In the genomic region with DNA sequence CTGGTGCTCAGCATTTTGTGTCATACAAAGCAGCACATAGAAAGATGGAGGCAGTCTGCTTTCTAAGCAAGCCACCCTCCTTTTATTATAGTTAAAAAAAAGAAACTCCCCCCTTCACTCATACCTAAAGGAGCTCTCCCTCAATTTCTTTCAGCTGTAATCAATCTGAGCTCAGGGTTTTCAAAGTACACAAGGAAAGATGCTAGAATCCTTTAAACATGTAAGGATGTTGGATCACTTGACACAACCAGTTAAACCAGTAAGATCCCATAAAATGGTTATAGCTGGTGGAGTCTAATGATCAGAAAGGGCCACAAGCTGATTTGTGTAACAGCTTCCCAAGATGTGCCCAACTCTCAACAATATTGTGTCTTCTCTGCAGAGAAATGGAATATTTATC, we compare ENCODE assay signal across 1 cellular context.
TF ChIP-seq lines count a peak whose summit lies in the region.

A gene with protein sequence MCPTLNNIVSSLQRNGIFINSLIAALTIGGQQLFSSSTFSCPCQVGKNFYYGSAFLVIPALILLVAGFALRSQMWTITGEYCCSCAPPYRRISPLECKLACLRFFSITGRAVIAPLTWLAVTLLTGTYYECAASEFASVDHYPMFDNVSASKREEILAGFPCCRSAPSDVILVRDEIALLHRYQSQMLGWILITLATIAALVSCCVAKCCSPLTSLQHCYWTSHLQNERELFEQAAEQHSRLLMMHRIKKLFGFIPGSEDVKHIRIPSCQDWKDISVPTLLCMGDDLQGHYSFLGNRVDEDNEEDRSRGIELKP (plus strand): TSS at position 301 of the 400 bp plus-strand sequence. CDS start 43 bp downstream, at position 344.

TF ChIP-seq in K562, 482 proteins besides CTCF, POLR2A, EP300 and RAD21 (continued from another document):
- no peak for TF ChIP-seq NEUROD1 (IDR thresholded peaks at IDR 0.05; ENCODE audit: borderline replicate concordance, low read depth, low read length, partially characterized antibody)
- no peak for TF ChIP-seq UBTF (IDR thresholded peaks at IDR 0.05; ENCODE audit: borderline replicate concordance in 1 of 2, low read depth in 2 of 2, low read length in 2 of 2)
- TF ChIP-seq MAFF (IDR thresholded peaks at IDR 0.05; ENCODE audit: low read length), result no peak
- no peak for TF ChIP-seq OTX1 (CRISPR knock-in tag; IDR thresholded peaks at IDR 0.05)
- no peak for TF ChIP-seq SMARCE1 (IDR thresholded peaks at IDR 0.05)
- no peak for TF ChIP-seq ZNF644 (tag; IDR thresholded peaks at IDR 0.05; ENCODE audit: low read depth)
- TF ChIP-seq ZNF263 (CRISPR knock-in tag; IDR thresholded peaks at IDR 0.05; ENCODE audit: borderline replicate concordance), result no peak
- no peak for TF ChIP-seq TRIM25 (IDR thresholded peaks at IDR 0.05; ENCODE audit: borderline replicate concordance)
- TF ChIP-seq NCOA4 (IDR thresholded peaks at IDR 0.05; ENCODE audit: partially characterized antibody), result no peak
- no peak for TF ChIP-seq JUN (IDR thresholded peaks at IDR 0.05; ENCODE audit: borderline replicate concordance, low read depth, low read length)
- no peak for TF ChIP-seq JUN (CRISPR knock-in tag; IDR thresholded peaks at IDR 0.05; ENCODE audit: borderline replicate concordance)
- TF ChIP-seq SMAD2 (IDR thresholded peaks at IDR 0.05; ENCODE audit: low read depth, low read length), result no peak
- no peak for TF ChIP-seq ZSCAN32 (CRISPR knock-in tag; IDR thresholded peaks at IDR 0.05)
- TF ChIP-seq, protein P1, sequence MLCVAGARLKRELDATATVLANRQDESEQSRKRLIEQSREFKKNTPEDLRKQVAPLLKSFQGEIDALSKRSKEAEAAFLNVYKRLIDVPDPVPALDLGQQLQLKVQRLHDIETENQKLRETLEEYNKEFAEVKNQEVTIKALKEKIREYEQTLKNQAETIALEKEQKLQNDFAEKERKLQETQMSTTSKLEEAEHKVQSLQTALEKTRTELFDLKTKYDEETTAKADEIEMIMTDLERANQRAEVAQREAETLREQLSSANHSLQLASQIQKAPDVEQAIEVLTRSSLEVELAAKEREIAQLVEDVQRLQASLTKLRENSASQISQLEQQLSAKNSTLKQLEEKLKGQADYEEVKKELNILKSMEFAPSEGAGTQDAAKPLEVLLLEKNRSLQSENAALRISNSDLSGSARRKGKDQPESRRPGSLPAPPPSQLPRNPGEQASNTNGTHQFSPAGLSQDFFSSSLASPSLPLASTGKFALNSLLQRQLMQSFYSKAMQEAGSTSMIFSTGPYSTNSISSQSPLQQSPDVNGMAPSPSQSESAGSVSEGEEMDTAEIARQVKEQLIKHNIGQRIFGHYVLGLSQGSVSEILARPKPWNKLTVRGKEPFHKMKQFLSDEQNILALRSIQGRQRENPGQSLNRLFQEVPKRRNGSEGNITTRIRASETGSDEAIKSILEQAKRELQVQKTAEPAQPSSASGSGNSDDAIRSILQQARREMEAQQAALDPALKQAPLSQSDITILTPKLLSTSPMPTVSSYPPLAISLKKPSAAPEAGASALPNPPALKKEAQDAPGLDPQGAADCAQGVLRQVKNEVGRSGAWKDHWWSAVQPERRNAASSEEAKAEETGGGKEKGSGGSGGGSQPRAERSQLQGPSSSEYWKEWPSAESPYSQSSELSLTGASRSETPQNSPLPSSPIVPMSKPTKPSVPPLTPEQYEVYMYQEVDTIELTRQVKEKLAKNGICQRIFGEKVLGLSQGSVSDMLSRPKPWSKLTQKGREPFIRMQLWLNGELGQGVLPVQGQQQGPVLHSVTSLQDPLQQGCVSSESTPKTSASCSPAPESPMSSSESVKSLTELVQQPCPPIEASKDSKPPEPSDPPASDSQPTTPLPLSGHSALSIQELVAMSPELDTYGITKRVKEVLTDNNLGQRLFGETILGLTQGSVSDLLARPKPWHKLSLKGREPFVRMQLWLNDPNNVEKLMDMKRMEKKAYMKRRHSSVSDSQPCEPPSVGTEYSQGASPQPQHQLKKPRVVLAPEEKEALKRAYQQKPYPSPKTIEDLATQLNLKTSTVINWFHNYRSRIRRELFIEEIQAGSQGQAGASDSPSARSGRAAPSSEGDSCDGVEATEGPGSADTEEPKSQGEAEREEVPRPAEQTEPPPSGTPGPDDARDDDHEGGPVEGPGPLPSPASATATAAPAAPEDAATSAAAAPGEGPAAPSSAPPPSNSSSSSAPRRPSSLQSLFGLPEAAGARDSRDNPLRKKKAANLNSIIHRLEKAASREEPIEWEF (CRISPR knock-in tag; IDR thresholded peaks at IDR 0.05), result no peak
